31 cellular contexts compared by ENCODE assay signal in the genomic region with DNA sequence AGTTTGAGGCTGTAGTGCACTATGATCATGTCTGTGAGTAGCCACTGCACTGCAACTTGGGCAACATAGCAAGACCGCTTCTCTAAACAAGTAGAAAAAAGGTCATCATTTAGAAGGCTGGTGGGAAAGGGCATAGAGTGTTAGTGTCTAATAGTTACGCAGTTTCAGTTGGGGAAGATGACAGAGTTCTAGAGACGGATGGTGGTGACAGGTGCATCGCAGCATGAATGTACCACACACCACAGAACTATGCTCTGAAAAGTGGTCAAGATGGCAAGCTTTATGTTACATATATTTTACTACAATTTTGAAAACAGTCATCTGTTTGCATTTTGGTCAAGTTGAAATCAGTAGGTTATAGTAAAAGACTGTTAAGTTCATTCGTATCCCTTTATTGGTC. TPM values are rescaled to one million over a fixed set of nuclear protein-coding genes. Genes with fewer than 3 reads are reported as not detected.
"Had no signal": no experiment of that assay in that cellular context is flagged by ENCODE, and none has a peak within 500 bp of the region (broad histone marks: within the 10 kb centered on the region; RNA-seq: fewer than 3 reads in every experiment).

No MANE protein-coding gene starts in this region.

- H3K4me2 ChIP-seq: hepatocyte, smooth muscle cell had no signal

- H3K9me3 ChIP-seq: left lung, sigmoid colon, stomach, suprapubic skin, tibial nerve had no signal

- H2AFZ ChIP-seq: hepatocyte had no signal

- DNase-seq: activated CD4-positive, alpha-beta T cell treated with anti-CD3 and anti-CD28 coated beads, Interleukin-2, amount 10 ng/mL, durations not matched to agents 24 days and 14 days; activated CD8-positive, alpha-beta memory T cell treated with anti-CD3 and anti-CD28 coated beads for 24 hours; activated CD8-positive, alpha-beta memory T cell treated with anti-CD3 and anti-CD28 coated beads, Interleukin-2, amount 50 U/mL, for 4 hours; activated T-cell treated with anti-CD3 and anti-CD28 coated beads, Interleukin-2, amount 50 U/mL, for 24 hours; central memory CD4-positive, alpha-beta T cell; dermis blood vessel endothelial cell; effector memory CD4-positive, alpha-beta T cell; foreskin melanocyte; kidney glomerular epithelial cell; left lung; naive B cell; nucleus accumbens; retina; sigmoid colon; stimulated activated CD4-positive, alpha-beta T cell treated with anti-CD3 and anti-CD28 coated beads, Interleukin-15, amount 100 ng/mL, for 24 hours; stomach had no signal

- H3K36me3 ChIP-seq: left lung, sigmoid colon, tibial nerve had no signal

- H3K27me3 ChIP-seq: hepatocyte, left lung, sigmoid colon, stomach, suprapubic skin, tibial nerve had no signal

- H3K79me2 ChIP-seq: hepatocyte had no signal

- H3K36me3 Mint-ChIP-seq: activated naive CD4-positive, alpha-beta T cell treated with anti-CD3 and anti-CD28 coated beads, Interleukin-2, amount 50 U/mL, for 72 hours; naive B cell had no signal

- H3K4me3 ChIP-seq: hepatocyte, left lung, lung, sigmoid colon, smooth muscle cell, stomach, suprapubic skin, tibial nerve had no signal

- FAIRE-seq: astrocyte, endothelial cell of umbilical vein had no signal

- H3K27me3 Mint-ChIP-seq: naive B cell had no signal

- H3K4me3 Mint-ChIP-seq: activated CD4-positive, alpha-beta T cell treated with anti-CD3 and anti-CD28 coated beads, Interleukin-2, amount 10 ng/mL, durations not matched to agents 24 days and 14 days; activated T-cell treated with anti-CD3 and anti-CD28 coated beads, Interleukin-2, amount 50 U/mL, for 24 hours; activated T-helper 17 cell treated with anti-CD3 and anti-CD28 coated beads, Interleukin-2, amount 50 U/mL, for 72 hours; naive B cell; T-helper 1 cell treated with Interleukin-12 subunit alpha and Interleukin-12 subunit beta and Interleukin-4 antibody, amounts not matched to agents 30 μg/mL and 1 μg/mL, for 36 hours had no signal

- H3K4me1 ChIP-seq: left lung, sigmoid colon, stomach, suprapubic skin, tibial nerve had no signal

- ATAC-seq: activated naive CD4-positive, alpha-beta T cell treated with anti-CD3 and anti-CD28 coated beads, Interleukin-2, amount 50 U/mL, for 72 hours; activated T-helper 17 cell treated with anti-CD3 and anti-CD28 coated beads, Interleukin-2, amount 50 U/mL, for 72 hours; esophagus mucosa; left lung had no signal

- H3K9me3 Mint-ChIP-seq: activated CD4-positive, alpha-beta T cell treated with anti-CD3 and anti-CD28 coated beads, Interleukin-2, amount 10 ng/mL, durations not matched to agents 24 days and 14 days; activated naive CD4-positive, alpha-beta T cell treated with anti-CD3 and anti-CD28 coated beads, Interleukin-2, amount 50 U/mL, for 72 hours; activated T-cell treated with anti-CD3 and anti-CD28 coated beads, Interleukin-2, amount 50 U/mL, for 24 hours; activated T-helper 17 cell treated with anti-CD3 and anti-CD28 coated beads, Interleukin-2, amount 50 U/mL, for 72 hours; T-helper 1 cell treated with Interleukin-12 subunit alpha and Interleukin-12 subunit beta and Interleukin-4 antibody, amounts not matched to agents 30 μg/mL and 1 μg/mL, for 36 hours had no signal

- H3K27ac ChIP-seq: hepatocyte, left lung, sigmoid colon, stomach, suprapubic skin, tibial nerve had no signal

- H3K27ac Mint-ChIP-seq: activated CD4-positive, alpha-beta T cell treated with anti-CD3 and anti-CD28 coated beads, Interleukin-2, amount 10 ng/mL, durations not matched to agents 24 days and 14 days; activated naive CD4-positive, alpha-beta T cell treated with anti-CD3 and anti-CD28 coated beads, Interleukin-2, amount 50 U/mL, for 72 hours; activated T-cell treated with anti-CD3 and anti-CD28 coated beads, Interleukin-2, amount 50 U/mL, for 24 hours; activated T-helper 17 cell treated with anti-CD3 and anti-CD28 coated beads, Interleukin-2, amount 50 U/mL, for 72 hours; T-helper 1 cell treated with Interleukin-12 subunit alpha and Interleukin-12 subunit beta and Interleukin-4 antibody, amounts not matched to agents 30 μg/mL and 1 μg/mL, for 36 hours had no signal

RNA-seq across cellular contexts. Expression of a gene that starts 23.7 kb away (rescaled TPM):
- total RNA-seq: activated CD4-positive, alpha-beta T cell treated with anti-CD3 and anti-CD28 coated beads, Interleukin-2, amount 10 ng/mL, durations not matched to agents 24 days and 14 days; activated naive CD4-positive, alpha-beta T cell treated with anti-CD3 and anti-CD28 coated beads, Interleukin-2, amount 50 U/mL, for 72 hours; activated T-helper 17 cell treated with anti-CD3 and anti-CD28 coated beads, Interleukin-2, amount 50 U/mL, for 72 hours; dermis blood vessel endothelial cell; hepatocyte; mesenteric fat pad; posterior vena cava; tibial nerve had no signal
- polyA plus RNA-seq: hepatocyte, neural cell, smooth muscle cell, urinary bladder had no signal
